8 cellular contexts compared by ENCODE assay signal in the genomic region with DNA sequence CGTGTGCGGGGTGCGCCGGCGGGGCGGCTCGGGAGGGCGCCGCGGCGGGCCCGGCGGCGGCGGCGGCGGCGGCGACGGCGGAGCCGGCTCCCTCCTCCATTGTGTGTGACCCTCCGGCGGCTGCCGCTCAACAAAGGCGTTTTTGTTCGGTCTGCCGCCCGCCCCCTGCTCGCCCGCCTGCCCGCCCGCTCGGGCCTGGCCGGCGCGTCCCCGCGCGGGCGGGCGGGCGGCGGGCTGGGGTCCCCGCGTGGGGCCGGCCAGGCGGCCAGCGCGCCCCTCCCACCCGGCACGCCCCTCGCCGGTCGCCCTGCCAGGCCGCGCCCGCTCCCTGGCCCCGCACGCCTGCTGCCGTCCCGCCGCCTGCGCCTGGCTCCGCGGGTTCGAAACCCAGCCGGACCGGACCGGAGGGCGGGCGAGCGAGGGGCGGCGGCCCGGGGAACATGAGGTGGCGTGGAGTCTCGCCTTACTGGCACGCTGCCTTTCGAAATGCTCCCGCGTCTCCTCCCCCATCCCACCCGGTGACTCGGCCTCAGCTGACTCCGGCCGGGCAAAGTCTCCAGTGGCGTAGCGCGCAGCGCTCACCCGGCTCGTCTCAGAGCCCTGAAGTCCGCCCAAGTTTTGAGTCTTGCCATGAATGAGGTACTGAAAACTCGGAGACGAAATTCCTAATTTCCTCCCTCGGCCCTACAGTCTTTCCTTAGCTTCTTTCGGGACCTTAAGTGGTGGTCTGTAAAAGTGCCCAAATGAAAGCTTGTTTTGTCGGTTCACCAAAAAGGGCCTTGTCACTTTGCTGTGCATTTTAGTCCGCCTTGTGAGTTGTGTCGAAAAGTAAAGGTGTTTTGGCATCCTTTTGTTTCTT. TPM values are rescaled to one million over a fixed set of nuclear protein-coding genes. Genes with fewer than 3 reads are reported as not detected.
DNase-seq lines count a peak whose midpoint lies in the region; ATAC-seq and TF ChIP-seq lines count a peak whose summit lies in the region.

No MANE protein-coding gene starts in this region.

- peak; percentile 56 for ATAC-seq in GM18867 (IDR thresholded peaks at IDR 0.05; ENCODE audit: unreplicated experiment)
- ATAC-seq in HG03095 (IDR thresholded peaks at IDR 0.05; ENCODE audit: unreplicated experiment): peak; percentile 42

- no peaks in the 10 kb centered on the region for H3K36me3 ChIP-seq in mucosa of stomach (ENCODE audit: control insufficient read depth, insufficient read depth, low read length)

- TF ChIP-seq CTCF in AG09319 (IDR thresholded peaks at IDR 0.05; ENCODE audit: low read depth, low read length): no peak
- no peak for TF ChIP-seq CTCF in epithelial cell of proximal tubule (conservative IDR thresholded peaks at IDR 0.05; ENCODE audit: low read depth, low read length)

- peak overlapping the region; percentile 71 for H3K4me3 ChIP-seq in epithelial cell of proximal tubule (ENCODE audit: low read depth, low read length)
- H3K4me3 ChIP-seq in mucosa of stomach (ENCODE audit: low read length): peak overlapping the region; percentile 47

- H3K9me3 ChIP-seq in mucosa of stomach (ENCODE audit: control insufficient read depth, low read length): no peaks in the 10 kb centered on the region

- peak; percentile 79 for DNase-seq in AG09319 (ENCODE audit: extremely low read depth, low read depth)
- peak; percentile 67 for DNase-seq in NOMO-1 treated with dmso at 0.1 percent for 144 hours (lab: John Stamatoyannopoulos, UW; ENCODE audit: unreplicated experiment)
- DNase-seq in activated T-cell treated with anti-CD3 and anti-CD28 coated beads for 4 hours: peak; percentile 39
- DNase-seq in epithelial cell of proximal tubule (ENCODE audit: low read depth): no peak
- DNase-seq in stimulated activated CD8-positive, alpha-beta memory T cell treated with anti-CD3 and anti-CD28 coated beads, Interleukin-4, amount 100 ng/mL, for 4 hours (ENCODE audit: low read depth in 2 of 2, low spot score in 1 of 2): peak; percentile 14 to 37

- no peaks in the 10 kb centered on the region for H3K27me3 ChIP-seq in mucosa of stomach (ENCODE audit: control insufficient read depth, insufficient read depth, low read length)

- H3K9ac ChIP-seq in mucosa of stomach (ENCODE audit: low read length): peak overlapping the region; percentile 84

- H3K4me1 ChIP-seq in mucosa of stomach (ENCODE audit: control insufficient read depth, insufficient read depth, low read length): peaks cover 19% of the 10 kb centered on the region

RNA-seq across cellular contexts. Expression of gene MAPK6, which starts 0.6 kb away (rescaled TPM):
- 32.6 and 43.7 TPM in 2 replicates for total RNA-seq in epithelial cell of proximal tubule

RNA-seq across cellular contexts. Expression of gene LEO1, which starts 48.0 kb away (rescaled TPM):
- total RNA-seq in epithelial cell of proximal tubule: 24.2 and 31.5 TPM in 2 replicates
